Comparison of ENCODE assay signal across 9 cellular contexts in genomic region chr18:1663879-1664705, GRCh38.
DNase-seq lines count a peak whose midpoint lies in the region; ATAC-seq, FAIRE-seq and TF ChIP-seq lines count a peak whose summit lies in the region.
"Had no signal": no experiment of that assay in that cellular context is flagged by ENCODE, and none has a peak within 500 bp of the region (broad histone marks: within the 10 kb centered on the region; RNA-seq: fewer than 3 reads in every experiment).

No MANE protein-coding gene starts in this region.

- intact Hi-C loops in activated CD4-positive, alpha-beta T cell treated with anti-CD3 and anti-CD28 coated beads for 36 hours (cut with DNase I, micrococcal nuclease): loop anchor here in 1 of 2 experiments (2.0 kb wide), 2 partner anchors 15 to 799 kb away; no protein-coding TSS in a partner anchor
- intact Hi-C loops in body of pancreas (cut with DNase I): no loop called here

- no peak overlapping the region for H3K4ac ChIP-seq in H9 (ENCODE audit: low read depth, low read length)

- H2BK120ac ChIP-seq in H9 (ENCODE audit: low read depth, low read length, poor library complexity, severe bottlenecking): no peak overlapping the region

- no peak overlapping the region for H3K23ac ChIP-seq in H9 (ENCODE audit: insufficient read length, low read depth, low read length)

- no peak overlapping the region for H2BK5ac ChIP-seq in H9 (ENCODE audit: insufficient read length, low read length)

- no peak overlapping the region for H4K5ac ChIP-seq in H9 (ENCODE audit: insufficient read length, low read depth, low read length)

- H3K9ac ChIP-seq in H9 (ENCODE audit: extremely low read depth, insufficient read length, low read length): no peak overlapping the region

- CTCF ChIA-PET in activated CD4-positive, alpha-beta T cell treated with anti-CD3 and anti-CD28 coated beads for 36 hours (lab: Charles Lee): interaction anchor here (0.5 to 1.6 kb wide), 12 partner anchors 8 to 273 kb away, joined by 3 to 5 read pairs (median 4); no protein-coding TSS in a partner anchor

- peak; percentile 42 for ATAC-seq in activated CD4-positive, alpha-beta T cell treated with anti-CD3 and anti-CD28 coated beads for 36 hours
- ATAC-seq in body of pancreas: peak; percentile 66
- peak; percentile 91 for ATAC-seq in left lobe of liver
- no peak for ATAC-seq in GM19328 (IDR thresholded peaks at IDR 0.05; ENCODE audit: unreplicated experiment)

- no peak overlapping the region for H3K18ac ChIP-seq in H9 (ENCODE audit: insufficient read length, low read depth, low read length)

- peak; percentile 68 for DNase-seq in activated CD4-positive, alpha-beta T cell treated with anti-CD3 and anti-CD28 coated beads for 36 hours
- DNase-seq in activated CD4-positive, alpha-beta T cell treated with anti-CD3 and anti-CD28 coated beads for 1 hour: no peak
- DNase-seq in H9: peak; percentile 72
- DNase-seq in NCI-H2029 (lab: John Stamatoyannopoulos, UW): peak; percentile 6
- peak; percentile 65 to 75 (median 68) for DNase-seq in body of pancreas
- DNase-seq in left lobe of liver (ENCODE audit: low spot score): peak; percentile 58
- DNase-seq in urothelium cell line (ENCODE audit: low spot score): peak; percentile 81

- peaks cover 5% of the 10 kb centered on the region for H3K27me3 Mint-ChIP-seq in activated CD4-positive, alpha-beta T cell treated with anti-CD3 and anti-CD28 coated beads for 36 hours
- H3K27me3 Mint-ChIP-seq in H9 (ENCODE audit: low read depth): no peaks in the 10 kb centered on the region; the same call in 1 of the 2 replicates

- H3K4me1 Mint-ChIP-seq in activated CD4-positive, alpha-beta T cell treated with anti-CD3 and anti-CD28 coated beads for 36 hours: no peaks in the 10 kb centered on the region
- H3K4me1 Mint-ChIP-seq in H9: no peaks in the 10 kb centered on the region

- H3K4me3 Mint-ChIP-seq in activated CD4-positive, alpha-beta T cell treated with anti-CD3 and anti-CD28 coated beads for 36 hours: no peak overlapping the region
- H3K4me3 Mint-ChIP-seq in H9: no peak overlapping the region

- no peaks in the 10 kb centered on the region for H3K23me2 ChIP-seq in H9 (ENCODE audit: insufficient read length, low read depth, low read length, poor library complexity, severe bottlenecking)

- H3K9me3 ChIP-seq in H9 (ENCODE audit: control insufficient read depth, low read depth, low read length) (no peaks in the 10 kb centered on the region), body of pancreas (no peaks in the 10 kb centered on the region)

- H2BK15ac ChIP-seq in H9 (ENCODE audit: low read depth, low read length): no peak overlapping the region

- H2BK20ac ChIP-seq in H9 (ENCODE audit: low read depth, low read length, poor library complexity, severe bottlenecking): no peak overlapping the region

- no peak overlapping the region for H3K4me3 ChIP-seq in body of pancreas

- H4K20me1 ChIP-seq in H9 (ENCODE audit: control insufficient read depth, insufficient read depth, insufficient read length): no peaks in the 10 kb centered on the region

- H3K4me2 ChIP-seq in H9 (ENCODE audit: insufficient read depth, insufficient read length, low read length): no peak overlapping the region

- no peaks in the 10 kb centered on the region for H3K36me3 ChIP-seq in body of pancreas (replicated peaks in 1 of 2; ENCODE audit: insufficient read depth in 1 of 2, low read depth in 2 of 2)

- H3K27ac Mint-ChIP-seq in activated CD4-positive, alpha-beta T cell treated with anti-CD3 and anti-CD28 coated beads for 36 hours: no peak overlapping the region
- no peak overlapping the region for H3K27ac Mint-ChIP-seq in H9

- no peak overlapping the region for H3K14ac ChIP-seq in H9 (ENCODE audit: insufficient read depth, low read length)

- H3K56ac ChIP-seq in H9 (ENCODE audit: insufficient read length, low read depth, low read length): no peak overlapping the region

- H3T11ph ChIP-seq in H9 (ENCODE audit: low read length): no peak overlapping the region

- TF ChIP-seq POLR2A in body of pancreas (IDR thresholded peaks at IDR 0.05): no peak

- no peaks in the 10 kb centered on the region for H3K36me3 Mint-ChIP-seq in activated CD4-positive, alpha-beta T cell treated with anti-CD3 and anti-CD28 coated beads for 36 hours (ENCODE audit: low read depth)
- no peaks in the 10 kb centered on the region for H3K36me3 Mint-ChIP-seq in H9 (ENCODE audit: insufficient read depth in 1 of 3, low read depth in 3 of 3)

- no peak overlapping the region for H4K8ac ChIP-seq in H9 (replicated peaks; ENCODE audit: insufficient read length, low read depth, low read length)

- H3K79me2 ChIP-seq in H9 (ENCODE audit: insufficient read depth, low read length): no peaks in the 10 kb centered on the region

- no peak overlapping the region for H4K91ac ChIP-seq in H9 (ENCODE audit: insufficient read length, low read depth, low read length)

- no peak overlapping the region for H2AFZ ChIP-seq in H9 (ENCODE audit: low read length)

- POLR2A ChIA-PET in activated CD4-positive, alpha-beta T cell treated with anti-CD3 and anti-CD28 coated beads for 36 hours (lab: Charles Lee): no interaction called here

- H3K27ac ChIP-seq in H9 (ENCODE audit: insufficient read length, low read depth, low read length) (no peak overlapping the region), body of pancreas (no peak overlapping the region)

- H3K27me3 ChIP-seq in H9 (ENCODE audit: insufficient read depth, low read length): no peaks in the 10 kb centered on the region
- no peaks in the 10 kb centered on the region for H3K27me3 ChIP-seq in body of pancreas

- no peaks in the 10 kb centered on the region for H3K79me1 ChIP-seq in H9 (ENCODE audit: insufficient read depth, low read depth, low read length, poor library complexity, severe bottlenecking)

- TF ChIP-seq CTCF in H9 (conservative IDR thresholded peaks at IDR 0.05): peak; percentile 94
- peak; percentile 55 to 75 (median 65) for TF ChIP-seq CTCF in body of pancreas (IDR thresholded peaks at IDR 0.05)

- H3K4me1 ChIP-seq in H9 (ENCODE audit: insufficient read depth, low read length) (no peaks in the 10 kb centered on the region; the same call in 1 of the 2 replicates), body of pancreas (peaks cover 21% of the 10 kb centered on the region)

- no CpG with 5 or more reads among the region's 12 CpGs for WGBS in H9 (ENCODE audit: extremely low coverage, insufficient read length, low lambda C conversion rate)
- WGBS in body of pancreas, 2 donors: 34 to 37% methylated on average over 12 of the region's 12 CpGs

- no peak overlapping the region for H2AK5ac ChIP-seq in H9 (ENCODE audit: insufficient read length, low read length)

- H3K9me3 Mint-ChIP-seq in activated CD4-positive, alpha-beta T cell treated with anti-CD3 and anti-CD28 coated beads for 36 hours (ENCODE audit: low read depth): no peaks in the 10 kb centered on the region
- no peaks in the 10 kb centered on the region for H3K9me3 Mint-ChIP-seq in H9

- no peak overlapping the region for H2BK12ac ChIP-seq in H9 (ENCODE audit: insufficient read length, low read depth, low read length)

- peak; percentile 98 for FAIRE-seq in urothelium cell line (lab: Jason Lieb, UNC)
- FAIRE-seq: GM18507 had no signal
